Comparison of ENCODE assay signal across 16 cellular contexts in genomic region chr4:31043382-31044062, GRCh38.
"Had no signal": no experiment of that assay in that cellular context is flagged by ENCODE, and none has a peak within 500 bp of the region (broad histone marks: within the 10 kb centered on the region; RNA-seq: fewer than 3 reads in every experiment).

No MANE protein-coding gene starts in this region.

- H3K36me3 ChIP-seq: cardiac muscle cell, colonic mucosa, right lobe of liver, spleen, transverse colon had no signal

- H3K27ac ChIP-seq: cardiac muscle cell, colonic mucosa, epithelial cell of prostate, psoas muscle, right lobe of liver, spleen, transverse colon had no signal

- H3K4me3 ChIP-seq: cardiac muscle cell, colonic mucosa, psoas muscle, right lobe of liver, spleen, transverse colon had no signal

- H3K36me3 Mint-ChIP-seq: natural killer cell; stimulated activated naive B cell treated with anti-CD40 and anti-IgM and Interleukin-4, amounts not matched to agents 10 μg/mL and 1 μg/mL and 100 μg/mL, for 72 hours had no signal

- H3K4me1 ChIP-seq: colonic mucosa, psoas muscle, right lobe of liver had no signal

- H3K4me1 Mint-ChIP-seq: activated T-helper 17 cell treated with anti-CD3 and anti-CD28 coated beads, Interleukin-2, amount 50 U/mL, for 72 hours; natural killer cell; stimulated activated naive B cell treated with anti-CD40 and anti-IgM and Interleukin-4, amounts not matched to agents 10 μg/mL and 1 μg/mL and 100 μg/mL, for 72 hours had no signal

- H3K9me3 ChIP-seq: colonic mucosa, psoas muscle, right lobe of liver, spleen, transverse colon had no signal

- ATAC-seq: activated T-helper 17 cell treated with anti-CD3 and anti-CD28 coated beads, Interleukin-2, amount 50 U/mL, for 72 hours; natural killer cell; psoas muscle; right lobe of liver; stimulated activated naive B cell treated with anti-CD40 and anti-IgM and Interleukin-4, amounts not matched to agents 10 μg/mL and 1 μg/mL and 100 μg/mL, for 72 hours had no signal

- H3K4me3 Mint-ChIP-seq: activated naive CD4-positive, alpha-beta T cell treated with anti-CD3 and anti-CD28 coated beads for 36 hours; activated T-helper 17 cell treated with anti-CD3 and anti-CD28 coated beads, Interleukin-2, amount 50 U/mL, for 72 hours; natural killer cell; stimulated activated naive B cell treated with anti-CD40 and anti-IgM and Interleukin-4, amounts not matched to agents 10 μg/mL and 1 μg/mL and 100 μg/mL, for 72 hours had no signal

- DNase-seq: activated CD4-positive, alpha-beta T cell treated with anti-CD3 and anti-CD28 coated beads, Interleukin-2, amount 50 U/mL, for 1 hour; activated CD4-positive, CD25-positive, alpha-beta regulatory T cell; activated naive CD4-positive, alpha-beta T cell treated with anti-CD3 and anti-CD28 coated beads for 36 hours; activated T-cell treated with anti-CD3 and anti-CD28 coated beads for 4 hours; colonic mucosa; natural killer cell; psoas muscle; right lobe of liver; spleen; stimulated activated CD4-positive, alpha-beta T cell treated with anti-CD3 and anti-CD28 coated beads, Interleukin-1b, Interleukin-23, amount 100 ng/mL, for 48 hours; stimulated activated naive B cell treated with anti-CD40 and anti-IgM and Interleukin-4, amounts not matched to agents 10 μg/mL and 1 μg/mL and 100 μg/mL, for 72 hours; T-helper 2 cell; transverse colon had no signal

- H3K27me3 ChIP-seq: cardiac muscle cell, colonic mucosa, right lobe of liver, spleen, transverse colon had no signal

- H3K27ac Mint-ChIP-seq: activated naive CD4-positive, alpha-beta T cell treated with anti-CD3 and anti-CD28 coated beads for 36 hours; activated T-helper 17 cell treated with anti-CD3 and anti-CD28 coated beads, Interleukin-2, amount 50 U/mL, for 72 hours; natural killer cell; stimulated activated naive B cell treated with anti-CD40 and anti-IgM and Interleukin-4, amounts not matched to agents 10 μg/mL and 1 μg/mL and 100 μg/mL, for 72 hours had no signal

- H3K27me3 Mint-ChIP-seq: activated T-helper 17 cell treated with anti-CD3 and anti-CD28 coated beads, Interleukin-2, amount 50 U/mL, for 72 hours had no signal
